ENCODE assay signal across 8 cellular contexts in the genomic region with DNA sequence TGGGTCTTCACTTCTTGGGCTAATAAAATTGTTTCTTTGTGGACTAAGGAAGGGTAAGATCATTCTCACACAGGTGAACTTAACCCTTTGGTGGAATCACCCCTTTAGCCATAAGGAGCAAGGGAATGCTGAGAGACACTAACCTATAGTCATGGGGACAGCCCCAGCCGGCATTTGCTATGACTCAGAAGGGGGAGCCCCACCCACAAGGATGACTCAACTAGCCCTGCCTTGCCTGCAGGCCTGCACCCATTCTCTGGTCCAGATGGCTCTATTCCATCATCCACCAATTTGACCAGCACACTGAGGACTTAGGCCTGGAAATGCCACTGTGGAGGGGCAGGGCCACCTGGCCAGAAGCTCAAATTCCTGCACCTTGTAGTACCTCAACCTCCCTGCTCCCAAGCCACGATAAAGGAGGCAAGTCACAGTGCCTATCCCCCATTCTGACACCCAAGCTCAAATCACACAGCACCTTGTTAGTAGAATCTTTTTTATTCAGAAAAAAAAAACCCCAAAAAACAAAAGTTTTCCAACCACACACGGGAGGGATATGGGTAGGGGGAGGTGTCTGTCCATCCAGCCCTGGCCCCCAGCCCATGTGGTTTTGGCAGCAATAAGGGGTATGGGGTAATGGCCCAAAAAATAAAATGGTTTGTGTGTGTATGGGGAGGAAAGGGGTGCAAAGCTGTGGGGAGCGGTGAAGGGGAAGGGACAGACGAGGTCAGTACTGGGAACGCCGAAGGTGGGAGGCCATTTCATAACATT. TPM values are rescaled to one million over a fixed set of nuclear protein-coding genes. Genes with fewer than 3 reads are reported as not detected.
A peak's percentile ranks its signal among the peaks of the same experiment; 100 is the strongest.
DNase-seq lines count a peak whose midpoint lies in the region; ATAC-seq and TF ChIP-seq lines count a peak whose summit lies in the region.

No MANE protein-coding gene starts in this region.

- H3K27me3 Mint-ChIP-seq in activated naive CD8-positive, alpha-beta T cell, result no peaks in the 10 kb centered on the region

- H3K36me3 ChIP-seq in BE2C, result peaks cover 24% of the 10 kb centered on the region
- peaks cover 50% of the 10 kb centered on the region for H3K36me3 ChIP-seq in SK-N-MC (ENCODE audit: insufficient read depth, low read length)
- H3K36me3 ChIP-seq in skeletal muscle tissue (ENCODE audit: control insufficient read depth in 3 of 3, insufficient read depth in 3 of 3, low read length in 3 of 3), result peaks cover 38 to 42% (median 41%) of the 10 kb centered on the region in 3 donors

- ATAC-seq in left ventricle myocardium superior, result peak; percentile 6
- no peak for ATAC-seq in GM18519 (IDR thresholded peaks at IDR 0.05; ENCODE audit: low FRiP score, unreplicated experiment)
- no peak for ATAC-seq in HG02970 (IDR thresholded peaks at IDR 0.05; ENCODE audit: low FRiP score, unreplicated experiment)

- intact Hi-C loops in left ventricle myocardium superior (cut with micrococcal nuclease), result no loop called here

- H3K4me1 Mint-ChIP-seq in activated naive CD8-positive, alpha-beta T cell (ENCODE audit: low read depth), result peaks cover 50% of the 10 kb centered on the region

- POLR2A ChIA-PET in HEK293T (lab: Yijun Ruan, JAX), result interaction anchor here (1.5 to 3.6 kb wide), 3 partner anchors 20 to 36 kb away, joined by 3 to 14 read pairs (median 7); a partner anchor contains a TSS

- peak overlapping the region; percentile 97 for H3K4me3 Mint-ChIP-seq in activated naive CD8-positive, alpha-beta T cell

- no peak for TF ChIP-seq CTCF in BE2C (IDR thresholded peaks at IDR 0.05; ENCODE audit: low read depth, low read length)

- H3K9me3 Mint-ChIP-seq in activated naive CD8-positive, alpha-beta T cell (ENCODE audit: low read depth), result no peaks in the 10 kb centered on the region

- H3K9ac ChIP-seq in SK-N-MC (ENCODE audit: insufficient read length), result no peak overlapping the region
- peak overlapping the region; percentile 43 to 65 (median 51) for H3K9ac ChIP-seq in skeletal muscle tissue (ENCODE audit: low read depth in 1 of 3, low read length in 3 of 3)

- CTCF ChIA-PET in HEK293T (lab: Yijun Ruan, JAX), result interaction anchor here (1.0 to 1.5 kb wide), 2 partner anchors 42 kb away, joined by 3 read pairs; a partner anchor contains a TSS

- H3K27me3 ChIP-seq in BE2C (no peaks in the 10 kb centered on the region), skeletal muscle tissue (ENCODE audit: control insufficient read depth in 3 of 3, insufficient read depth in 3 of 3, low read length in 3 of 3) (no peaks in the 10 kb centered on the region)

- H3K9me3 ChIP-seq in BE2C, result no peaks in the 10 kb centered on the region
- no peaks in the 10 kb centered on the region for H3K9me3 ChIP-seq in SK-N-MC (ENCODE audit: low read depth, low read length)
- H3K9me3 ChIP-seq in skeletal muscle tissue (ENCODE audit: control insufficient read depth in 3 of 3, low read length in 3 of 3), result no peaks in the 10 kb centered on the region

- peak overlapping the region; percentile 99 for H3K27ac Mint-ChIP-seq in activated naive CD8-positive, alpha-beta T cell

- H3K4me3 ChIP-seq in BE2C (ENCODE audit: low read depth, low read length), result no peak overlapping the region
- H3K4me3 ChIP-seq in SK-N-MC, result no peak overlapping the region
- H3K4me3 ChIP-seq in skeletal muscle tissue (ENCODE audit: low read length in 3 of 3), result peak overlapping the region; percentile 23 to 46 (median 45)

- DNase-seq in BE2C (peak; percentile 69), HEK293T (ENCODE audit: extremely low spot score) (no peak), SK-N-MC (ENCODE audit: low read depth, low spot score) (no peak), left ventricle myocardium superior (peak; percentile 72)

- no peaks in the 10 kb centered on the region; the same call in none of the 2 replicates for H3K4me1 ChIP-seq in BE2C
- H3K4me1 ChIP-seq in skeletal muscle tissue (ENCODE audit: control insufficient read depth in 3 of 3, insufficient read depth in 3 of 3, low read length in 3 of 3), result peaks cover 42 to 66% (median 49%) of the 10 kb centered on the region in 3 donors

- peaks cover 22% of the 10 kb centered on the region for H3K36me3 Mint-ChIP-seq in activated naive CD8-positive, alpha-beta T cell

- H3K27ac ChIP-seq in SK-N-MC (peak overlapping the region; percentile 56), skeletal muscle tissue (ENCODE audit: low read depth, low read length) (peak overlapping the region; percentile 81)

TF ChIP-seq in HEK293T, 16 proteins besides CTCF, POLR2A, EP300 and RAD21:
- TF ChIP-seq SUZ12 (IDR thresholded peaks at IDR 0.05) (no peak), HDGF (IDR thresholded peaks at IDR 0.05; ENCODE audit: borderline replicate concordance) (no peak), ELF4 (IDR thresholded peaks at IDR 0.05) (peak; percentile 9; the same call in 1 of the 2 replicates)

RNA-seq across cellular contexts. Expression of a gene that starts 3.0 kb away (rescaled TPM):
- polyA plus RNA-seq in BE2C (2012; ENCODE audit: insufficient read depth, insufficient read length, low read depth), result 1,200 TPM
- total RNA-seq in left ventricle myocardium superior (193 TPM), skeletal muscle tissue (137 TPM)

RNA-seq across cellular contexts. Expression of a gene that starts 5.3 kb away (rescaled TPM):
- polyA plus RNA-seq in BE2C (2012; ENCODE audit: insufficient read depth, insufficient read length, low read depth), result 87.9 TPM
- total RNA-seq in left ventricle myocardium superior, result 104 TPM
- 12.0 TPM for total RNA-seq in skeletal muscle tissue

RNA-seq across cellular contexts. Expression of a gene that starts 5.5 kb away (rescaled TPM):
- polyA plus RNA-seq in BE2C (2012; ENCODE audit: insufficient read depth, insufficient read length, low read depth), result 80.7 TPM
- 246 TPM for total RNA-seq in left ventricle myocardium superior
- total RNA-seq in skeletal muscle tissue, result 59.5 TPM

RNA-seq across cellular contexts. Expression of a gene that starts 5.6 kb away (rescaled TPM):
- 119 TPM for polyA plus RNA-seq in BE2C (2012; ENCODE audit: insufficient read depth, insufficient read length, low read depth)
- total RNA-seq in left ventricle myocardium superior, result 670 TPM
- total RNA-seq in skeletal muscle tissue, result 2,880 TPM

RNA-seq across cellular contexts. Expression of a gene that starts 13.3 kb away (rescaled TPM):
- polyA plus RNA-seq in BE2C (2012; ENCODE audit: insufficient read depth, insufficient read length, low read depth), result 0.68 TPM
- total RNA-seq in left ventricle myocardium superior (not detected), skeletal muscle tissue (under 0.01 TPM)

Comparison
In these comparisons a context has a peak if more than half of its experiments do, and no peak if none do; other contexts are left out.
1. DNase-seq: peak in BE2C (single experiment) and left ventricle myocardium superior (single experiment); none in HEK293T (single experiment) and SK-N-MC (single experiment).
2. H3K4me3 ChIP-seq: peak in skeletal muscle tissue (3 of 3); none in BE2C (single experiment) and SK-N-MC (single experiment).